ENCODE assay signal across 8 cellular contexts in genomic region chr5:34753236-34753635, GRCh38.
DNase-seq lines count a peak whose midpoint lies in the region; TF ChIP-seq lines count a peak whose summit lies in the region.
"Not testable (repeated sequence)": the region's sequence is repeated elsewhere in the genome, so short reads cannot be mapped to it uniquely, and the experiment has no call there.

No MANE protein-coding gene starts in this region.

- not testable (repeated sequence) for H2AFZ ChIP-seq in osteoblast (ENCODE audit: low read length); smooth muscle cell (ENCODE audit: low read depth)

- peaks cover 94% of the 10 kb centered on the region for H3K79me2 ChIP-seq in osteoblast (ENCODE audit: insufficient read depth, low read length)
- peaks cover 99% of the 10 kb centered on the region for H3K79me2 ChIP-seq in smooth muscle cell (ENCODE audit: low read depth)

- H3F3A ChIP-seq in smooth muscle cell (ENCODE audit: low read depth) = peaks cover 28% of the 10 kb centered on the region

- not testable (repeated sequence) for TF ChIP-seq CTCF in AG10803 (conservative IDR thresholded peaks at IDR 0.05; ENCODE audit: low read length); VCaP (conservative IDR thresholded peaks at IDR 0.05); fibroblast of mammary gland (conservative IDR thresholded peaks at IDR 0.05; ENCODE audit: control insufficient read depth, insufficient read depth, low read depth, low read length); nephron (IDR thresholded peaks at IDR 0.05; ENCODE audit: unreplicated experiment in 3 of 3); osteoblast (IDR thresholded peaks at IDR 0.05; ENCODE audit: extremely low read depth, low read depth, low read length); smooth muscle cell (IDR thresholded peaks at IDR 0.05; ENCODE audit: borderline replicate concordance, insufficient read depth, poor library complexity, severe bottlenecking)

- peak overlapping the region in 6 of 11 experiments; percentile 66 to 91 (median 81); a peak in 13 of 22 replicates for H3K27ac ChIP-seq in BLaER1 treated with 17β-estradiol and CSF1 and Interleukin-3, amounts not matched to agents 10 nM and 100 nM
- H3K27ac ChIP-seq in VCaP = peak overlapping the region; percentile 74; the same call in 1 of the 2 replicates
- H3K27ac ChIP-seq in osteoblast (ENCODE audit: low read depth, low read length) = peak overlapping the region; percentile 16
- H3K27ac ChIP-seq in smooth muscle cell (ENCODE audit: low read depth) = peak overlapping the region; percentile 83

- H3K27me3 ChIP-seq in BLaER1 treated with 17β-estradiol and CSF1 and Interleukin-3, amounts not matched to agents 10 nM and 100 nM; osteoblast (ENCODE audit: insufficient read depth, low read length); smooth muscle cell (ENCODE audit: low read depth): not testable (repeated sequence)

- peaks cover 14 to 55% (median 28%) of the 10 kb centered on the region in 10 experiments for H3K4me1 ChIP-seq in BLaER1 treated with 17β-estradiol and CSF1 and Interleukin-3, amounts not matched to agents 10 nM and 100 nM
- H3K4me1 ChIP-seq in osteoblast (ENCODE audit: insufficient read depth, low read length) = peaks cover 22% of the 10 kb centered on the region
- H3K4me1 ChIP-seq in smooth muscle cell (ENCODE audit: low read depth) = peaks cover 14% of the 10 kb centered on the region

- peak overlapping the region in 3 of 11 experiments; percentile 33 to 72 (median 50); a peak in 2 of 22 replicates for H3K9ac ChIP-seq in BLaER1 treated with 17β-estradiol and CSF1 and Interleukin-3, amounts not matched to agents 10 nM and 100 nM
- not testable (repeated sequence) for H3K9ac ChIP-seq in smooth muscle cell (ENCODE audit: low read depth)

- not testable (repeated sequence) for H3K4me3 Mint-ChIP-seq in nephron

- 54% methylated on average over 2 of the region's 2 CpGs for WGBS in smooth muscle cell (ENCODE audit: low lambda C conversion rate)

- H3K27ac Mint-ChIP-seq in nephron = peak overlapping the region; percentile 14 to 88 (median 58)

- H3K36me3 ChIP-seq in BLaER1 treated with 17β-estradiol and CSF1 and Interleukin-3, amounts not matched to agents 10 nM and 100 nM = peaks cover 9 to 35% (median 14%) of the 10 kb centered on the region in 11 experiments; a peak in 21 of 22 replicates
- peaks cover 25% of the 10 kb centered on the region for H3K36me3 ChIP-seq in osteoblast (ENCODE audit: insufficient read depth, low read length)
- not testable (repeated sequence) for H3K36me3 ChIP-seq in smooth muscle cell (ENCODE audit: low read depth)

- H3K4me3 ChIP-seq in AG10803 (ENCODE audit: low read length); BLaER1 treated with 17β-estradiol and CSF1 and Interleukin-3, amounts not matched to agents 10 nM and 100 nM; fibroblast of mammary gland (ENCODE audit: control insufficient read depth, low read depth, low read length); osteoblast (ENCODE audit: insufficient read depth, low read length); smooth muscle cell: not testable (repeated sequence)

- peaks cover 81% of the 10 kb centered on the region for H3K4me1 Mint-ChIP-seq in nephron

- H3K9me3 ChIP-seq in BLaER1 treated with 17β-estradiol and CSF1 and Interleukin-3, amounts not matched to agents 10 nM and 100 nM (replicated peaks in 1 of 11) = peaks cover 0 to 10% (median 0%) of the 10 kb centered on the region in 11 experiments; a peak in 2 of 22 replicates
- not testable (repeated sequence) for H3K9me3 ChIP-seq in osteoblast (ENCODE audit: low read depth, low read length); smooth muscle cell (replicated peaks; ENCODE audit: low read depth)

- not testable (repeated sequence) for H4K20me1 ChIP-seq in BLaER1 treated with 17β-estradiol and CSF1 and Interleukin-3, amounts not matched to agents 10 nM and 100 nM
- H4K20me1 ChIP-seq in osteoblast (ENCODE audit: insufficient read depth, low read length) = peaks cover 21% of the 10 kb centered on the region
- peaks cover 32% of the 10 kb centered on the region for H4K20me1 ChIP-seq in smooth muscle cell (ENCODE audit: low read depth)

- DNase-seq in AG10803 (ENCODE audit: low read depth) (peak; percentile 39), HCEC 1CT (peak; percentile 57), fibroblast of mammary gland (ENCODE audit: low read depth) (peak; percentile 53)
- DNase-seq in osteoblast (ENCODE audit: insufficient read length, low spot score, missing footprints); smooth muscle cell (lab: John Stamatoyannopoulos, UW; ENCODE audit: unreplicated experiment): not testable (repeated sequence)

- peak overlapping the region in 8 of 11 experiments; percentile 54 to 87 (median 74); a peak in 14 of 22 replicates for H3K4me2 ChIP-seq in BLaER1 treated with 17β-estradiol and CSF1 and Interleukin-3, amounts not matched to agents 10 nM and 100 nM
- not testable (repeated sequence) for H3K4me2 ChIP-seq in osteoblast (ENCODE audit: insufficient read depth, low read length); smooth muscle cell

- not testable (repeated sequence) for H3K27me3 Mint-ChIP-seq in nephron (ENCODE audit: low read depth)

- H3K9me3 Mint-ChIP-seq in nephron = not testable (repeated sequence)

- H3K36me3 Mint-ChIP-seq in nephron (ENCODE audit: low read depth) = peaks cover 25% of the 10 kb centered on the region

Comparison
In these comparisons a context has a peak if more than half of its experiments do, and no peak if none do; other contexts are left out.
1. H3K27ac ChIP-seq: peak in every context shown above with its lines; median percentile 83 in smooth muscle cell; 81 in BLaER1 treated with 17β-estradiol and CSF1 and Interleukin-3, amounts not matched to agents 10 nM and 100 nM; 74 in VCaP; 16 in osteoblast.